1 cellular context compared by ENCODE assay signal in the genomic region with DNA sequence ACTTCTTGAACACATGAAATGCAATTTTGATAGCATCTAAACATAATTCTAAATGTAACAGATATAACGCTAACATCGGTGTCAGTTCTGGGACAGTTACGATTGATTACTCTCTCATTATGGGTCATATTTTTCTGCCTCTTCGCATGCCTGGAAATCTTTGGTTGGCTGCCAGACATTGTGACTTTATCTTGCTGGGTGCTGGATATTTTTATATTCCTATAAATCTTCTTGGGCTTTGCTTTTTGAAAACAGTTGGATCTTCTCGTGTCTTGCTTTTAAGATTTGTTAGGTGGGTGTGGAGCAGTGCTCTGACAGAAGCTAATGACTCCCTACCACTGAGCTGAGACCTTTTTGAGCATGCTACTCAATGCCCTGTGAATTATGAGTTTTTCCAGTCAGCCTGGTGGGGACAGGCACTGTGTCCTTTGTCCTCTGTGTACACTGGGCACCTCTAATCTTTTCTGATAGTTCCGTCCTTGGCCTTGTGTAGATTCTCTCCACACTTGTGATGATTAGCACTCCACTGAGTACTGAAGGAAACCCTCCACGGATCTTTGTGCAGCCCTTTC.
TF ChIP-seq lines count a peak whose summit lies in the region.

No MANE protein-coding gene starts in this region.

TF ChIP-seq in HEK293, 187 proteins besides CTCF, POLR2A, EP300 and RAD21 (continued from another document and continues in another):
- TF ChIP-seq, protein P1, sequence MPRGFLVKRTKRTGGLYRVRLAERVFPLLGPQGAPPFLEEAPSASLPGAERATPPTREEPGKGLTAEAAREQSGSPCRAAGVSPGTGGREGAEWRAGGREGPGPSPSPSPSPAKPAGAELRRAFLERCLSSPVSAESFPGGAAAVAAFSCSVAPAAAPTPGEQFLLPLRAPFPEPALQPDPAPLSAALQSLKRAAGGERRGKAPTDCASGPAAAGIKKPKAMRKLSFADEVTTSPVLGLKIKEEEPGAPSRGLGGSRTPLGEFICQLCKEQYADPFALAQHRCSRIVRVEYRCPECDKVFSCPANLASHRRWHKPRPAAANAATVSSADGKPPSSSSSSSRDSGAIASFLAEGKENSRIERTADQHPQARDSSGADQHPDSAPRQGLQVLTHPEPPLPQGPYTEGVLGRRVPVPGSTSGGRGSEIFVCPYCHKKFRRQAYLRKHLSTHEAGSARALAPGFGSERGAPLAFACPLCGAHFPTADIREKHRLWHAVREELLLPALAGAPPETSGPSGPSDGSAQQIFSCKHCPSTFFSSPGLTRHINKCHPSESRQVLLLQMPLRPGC (tag by site-specific recombination; IDR thresholded peaks at IDR 0.05): no peak
- TF ChIP-seq ZNF202 (tag by site-specific recombination; IDR thresholded peaks at IDR 0.05; ENCODE audit: borderline replicate concordance) (no peak), ZNF707 (tag by site-specific recombination; IDR thresholded peaks at IDR 0.05) (no peak), MEIS1 (CRISPR knock-in tag; IDR thresholded peaks at IDR 0.05; ENCODE audit: borderline replicate concordance) (no peak), ZNF366 (tag by site-specific recombination; conservative IDR thresholded peaks at IDR 0.05) (no peak), BCL11B (tag by site-specific recombination; IDR thresholded peaks at IDR 0.05; ENCODE audit: low read depth) (no peak), ZFHX2 (tag by site-specific recombination; conservative IDR thresholded peaks at IDR 0.05) (no peak; the same call in 1 of the 2 replicates), MZF1 (tag by site-specific recombination; IDR thresholded peaks at IDR 0.05; ENCODE audit: borderline replicate concordance) (peak; percentile 38; the same call in 1 of the 2 replicates), ZNF274 (IDR thresholded peaks at IDR 0.05; ENCODE audit: low read length) (no peak), ZNF274 (tag by site-specific recombination; IDR thresholded peaks at IDR 0.05; ENCODE audit: borderline replicate concordance) (no peak), ZNF501 (tag by site-specific recombination; IDR thresholded peaks at IDR 0.05) (no peak), ZNF626 (tag by site-specific recombination; IDR thresholded peaks at IDR 0.05) (0 out of 2 replicates have a peak, but pooled peaks have one; percentile 5), ZNF416 (tag by site-specific recombination; IDR thresholded peaks at IDR 0.05) (no peak), ZNF776 (tag by site-specific recombination; IDR thresholded peaks at IDR 0.05; ENCODE audit: borderline replicate concordance) (no peak), ZFP69B (tag by site-specific recombination; IDR thresholded peaks at IDR 0.05) (no peak), ZBTB21 (tag by site-specific recombination; IDR thresholded peaks at IDR 0.05) (no peak), ZXDB (tag by site-specific recombination; IDR thresholded peaks at IDR 0.05) (no peak; the same call in 1 of the 2 replicates), REPIN1 (tag by site-specific recombination; IDR thresholded peaks at IDR 0.05; ENCODE audit: low read depth) (no peak), ZNF223 (tag by site-specific recombination; IDR thresholded peaks at IDR 0.05) (no peak), ZNF529 (tag by site-specific recombination; IDR thresholded peaks at IDR 0.05; ENCODE audit: insufficient replicate concordance) (no peak), HOXD13 (CRISPR knock-in tag; IDR thresholded peaks at IDR 0.05; ENCODE audit: borderline replicate concordance) (no peak), ZNF292 (tag by site-specific recombination; IDR thresholded peaks at IDR 0.05; ENCODE audit: borderline replicate concordance, low read depth) (no peak), ZNF266 (tag by site-specific recombination; IDR thresholded peaks at IDR 0.05; ENCODE audit: low read depth) (no peak), ZNF175 (tag by site-specific recombination; IDR thresholded peaks at IDR 0.05) (no peak), ZNF302 (tag by site-specific recombination; IDR thresholded peaks at IDR 0.05; ENCODE audit: low read depth) (no peak), ZNF600 (tag by site-specific recombination; IDR thresholded peaks at IDR 0.05) (no peak), ZNF658 (tag by site-specific recombination; IDR thresholded peaks at IDR 0.05) (no peak), SP7 (tag by site-specific recombination; IDR thresholded peaks at IDR 0.05) (peak; percentile 41; the same call in 1 of the 2 replicates), ZNF830 (tag by site-specific recombination; IDR thresholded peaks at IDR 0.05; ENCODE audit: low read depth) (no peak), EGR2 (tag by site-specific recombination; IDR thresholded peaks at IDR 0.05; ENCODE audit: low read depth) (no peak), ZNF19 (tag by site-specific recombination; IDR thresholded peaks at IDR 0.05; ENCODE audit: low read depth) (no peak), ZNF324 (tag by site-specific recombination; IDR thresholded peaks at IDR 0.05) (no peak)
- TF ChIP-seq, protein P2, sequence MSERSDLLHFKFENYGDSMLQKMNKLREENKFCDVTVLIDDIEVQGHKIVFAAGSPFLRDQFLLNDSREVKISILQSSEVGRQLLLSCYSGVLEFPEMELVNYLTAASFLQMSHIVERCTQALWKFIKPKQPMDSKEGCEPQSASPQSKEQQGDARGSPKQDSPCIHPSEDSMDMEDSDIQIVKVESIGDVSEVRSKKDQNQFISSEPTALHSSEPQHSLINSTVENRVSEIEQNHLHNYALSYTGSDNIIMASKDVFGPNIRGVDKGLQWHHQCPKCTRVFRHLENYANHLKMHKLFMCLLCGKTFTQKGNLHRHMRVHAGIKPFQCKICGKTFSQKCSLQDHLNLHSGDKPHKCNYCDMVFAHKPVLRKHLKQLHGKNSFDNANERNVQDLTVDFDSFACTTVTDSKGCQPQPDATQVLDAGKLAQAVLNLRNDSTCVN (tag by site-specific recombination; optimal IDR thresholded peaks at IDR 0.05): no peak
- TF ChIP-seq, protein P3, sequence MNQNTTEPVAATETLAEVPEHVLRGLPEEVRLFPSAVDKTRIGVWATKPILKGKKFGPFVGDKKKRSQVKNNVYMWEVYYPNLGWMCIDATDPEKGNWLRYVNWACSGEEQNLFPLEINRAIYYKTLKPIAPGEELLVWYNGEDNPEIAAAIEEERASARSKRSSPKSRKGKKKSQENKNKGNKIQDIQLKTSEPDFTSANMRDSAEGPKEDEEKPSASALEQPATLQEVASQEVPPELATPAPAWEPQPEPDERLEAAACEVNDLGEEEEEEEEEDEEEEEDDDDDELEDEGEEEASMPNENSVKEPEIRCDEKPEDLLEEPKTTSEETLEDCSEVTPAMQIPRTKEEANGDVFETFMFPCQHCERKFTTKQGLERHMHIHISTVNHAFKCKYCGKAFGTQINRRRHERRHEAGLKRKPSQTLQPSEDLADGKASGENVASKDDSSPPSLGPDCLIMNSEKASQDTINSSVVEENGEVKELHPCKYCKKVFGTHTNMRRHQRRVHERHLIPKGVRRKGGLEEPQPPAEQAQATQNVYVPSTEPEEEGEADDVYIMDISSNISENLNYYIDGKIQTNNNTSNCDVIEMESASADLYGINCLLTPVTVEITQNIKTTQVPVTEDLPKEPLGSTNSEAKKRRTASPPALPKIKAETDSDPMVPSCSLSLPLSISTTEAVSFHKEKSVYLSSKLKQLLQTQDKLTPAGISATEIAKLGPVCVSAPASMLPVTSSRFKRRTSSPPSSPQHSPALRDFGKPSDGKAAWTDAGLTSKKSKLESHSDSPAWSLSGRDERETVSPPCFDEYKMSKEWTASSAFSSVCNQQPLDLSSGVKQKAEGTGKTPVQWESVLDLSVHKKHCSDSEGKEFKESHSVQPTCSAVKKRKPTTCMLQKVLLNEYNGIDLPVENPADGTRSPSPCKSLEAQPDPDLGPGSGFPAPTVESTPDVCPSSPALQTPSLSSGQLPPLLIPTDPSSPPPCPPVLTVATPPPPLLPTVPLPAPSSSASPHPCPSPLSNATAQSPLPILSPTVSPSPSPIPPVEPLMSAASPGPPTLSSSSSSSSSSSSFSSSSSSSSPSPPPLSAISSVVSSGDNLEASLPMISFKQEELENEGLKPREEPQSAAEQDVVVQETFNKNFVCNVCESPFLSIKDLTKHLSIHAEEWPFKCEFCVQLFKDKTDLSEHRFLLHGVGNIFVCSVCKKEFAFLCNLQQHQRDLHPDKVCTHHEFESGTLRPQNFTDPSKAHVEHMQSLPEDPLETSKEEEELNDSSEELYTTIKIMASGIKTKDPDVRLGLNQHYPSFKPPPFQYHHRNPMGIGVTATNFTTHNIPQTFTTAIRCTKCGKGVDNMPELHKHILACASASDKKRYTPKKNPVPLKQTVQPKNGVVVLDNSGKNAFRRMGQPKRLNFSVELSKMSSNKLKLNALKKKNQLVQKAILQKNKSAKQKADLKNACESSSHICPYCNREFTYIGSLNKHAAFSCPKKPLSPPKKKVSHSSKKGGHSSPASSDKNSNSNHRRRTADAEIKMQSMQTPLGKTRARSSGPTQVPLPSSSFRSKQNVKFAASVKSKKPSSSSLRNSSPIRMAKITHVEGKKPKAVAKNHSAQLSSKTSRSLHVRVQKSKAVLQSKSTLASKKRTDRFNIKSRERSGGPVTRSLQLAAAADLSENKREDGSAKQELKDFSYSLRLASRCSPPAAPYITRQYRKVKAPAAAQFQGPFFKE (tag by site-specific recombination; IDR thresholded peaks at IDR 0.05; ENCODE audit: borderline replicate concordance): no peak
- TF ChIP-seq, protein P4, sequence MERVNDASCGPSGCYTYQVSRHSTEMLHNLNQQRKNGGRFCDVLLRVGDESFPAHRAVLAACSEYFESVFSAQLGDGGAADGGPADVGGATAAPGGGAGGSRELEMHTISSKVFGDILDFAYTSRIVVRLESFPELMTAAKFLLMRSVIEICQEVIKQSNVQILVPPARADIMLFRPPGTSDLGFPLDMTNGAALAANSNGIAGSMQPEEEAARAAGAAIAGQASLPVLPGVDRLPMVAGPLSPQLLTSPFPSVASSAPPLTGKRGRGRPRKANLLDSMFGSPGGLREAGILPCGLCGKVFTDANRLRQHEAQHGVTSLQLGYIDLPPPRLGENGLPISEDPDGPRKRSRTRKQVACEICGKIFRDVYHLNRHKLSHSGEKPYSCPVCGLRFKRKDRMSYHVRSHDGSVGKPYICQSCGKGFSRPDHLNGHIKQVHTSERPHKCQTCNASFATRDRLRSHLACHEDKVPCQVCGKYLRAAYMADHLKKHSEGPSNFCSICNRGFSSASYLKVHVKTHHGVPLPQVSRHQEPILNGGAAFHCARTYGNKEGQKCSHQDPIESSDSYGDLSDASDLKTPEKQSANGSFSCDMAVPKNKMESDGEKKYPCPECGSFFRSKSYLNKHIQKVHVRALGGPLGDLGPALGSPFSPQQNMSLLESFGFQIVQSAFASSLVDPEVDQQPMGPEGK (tag by site-specific recombination; IDR thresholded peaks at IDR 0.05): no peak
- TF ChIP-seq, protein P5, sequence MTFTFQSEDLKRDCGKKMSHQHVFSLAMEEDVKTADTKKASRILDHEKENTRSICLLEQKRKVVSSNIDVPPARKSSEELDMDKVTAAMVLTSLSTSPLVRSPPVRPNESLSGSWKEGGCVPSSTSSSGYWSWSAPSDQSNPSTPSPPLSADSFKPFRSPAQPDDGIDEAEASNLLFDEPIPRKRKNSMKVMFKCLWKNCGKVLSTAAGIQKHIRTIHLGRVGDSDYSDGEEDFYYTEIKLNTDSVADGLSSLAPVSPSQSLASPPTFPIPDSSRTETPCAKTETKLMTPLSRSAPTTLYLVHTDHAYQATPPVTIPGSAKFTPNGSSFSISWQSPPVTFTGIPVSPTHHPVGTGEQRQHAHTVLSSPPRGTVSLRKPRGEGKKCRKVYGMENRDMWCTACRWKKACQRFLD (tag by site-specific recombination; IDR thresholded peaks at IDR 0.05): no peak
- TF ChIP-seq, protein P6, sequence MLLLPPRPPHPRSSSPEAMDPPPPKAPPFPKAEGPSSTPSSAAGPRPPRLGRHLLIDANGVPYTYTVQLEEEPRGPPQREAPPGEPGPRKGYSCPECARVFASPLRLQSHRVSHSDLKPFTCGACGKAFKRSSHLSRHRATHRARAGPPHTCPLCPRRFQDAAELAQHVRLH (tag by site-specific recombination; IDR thresholded peaks at IDR 0.05): no peak
- TF ChIP-seq, protein P7, sequence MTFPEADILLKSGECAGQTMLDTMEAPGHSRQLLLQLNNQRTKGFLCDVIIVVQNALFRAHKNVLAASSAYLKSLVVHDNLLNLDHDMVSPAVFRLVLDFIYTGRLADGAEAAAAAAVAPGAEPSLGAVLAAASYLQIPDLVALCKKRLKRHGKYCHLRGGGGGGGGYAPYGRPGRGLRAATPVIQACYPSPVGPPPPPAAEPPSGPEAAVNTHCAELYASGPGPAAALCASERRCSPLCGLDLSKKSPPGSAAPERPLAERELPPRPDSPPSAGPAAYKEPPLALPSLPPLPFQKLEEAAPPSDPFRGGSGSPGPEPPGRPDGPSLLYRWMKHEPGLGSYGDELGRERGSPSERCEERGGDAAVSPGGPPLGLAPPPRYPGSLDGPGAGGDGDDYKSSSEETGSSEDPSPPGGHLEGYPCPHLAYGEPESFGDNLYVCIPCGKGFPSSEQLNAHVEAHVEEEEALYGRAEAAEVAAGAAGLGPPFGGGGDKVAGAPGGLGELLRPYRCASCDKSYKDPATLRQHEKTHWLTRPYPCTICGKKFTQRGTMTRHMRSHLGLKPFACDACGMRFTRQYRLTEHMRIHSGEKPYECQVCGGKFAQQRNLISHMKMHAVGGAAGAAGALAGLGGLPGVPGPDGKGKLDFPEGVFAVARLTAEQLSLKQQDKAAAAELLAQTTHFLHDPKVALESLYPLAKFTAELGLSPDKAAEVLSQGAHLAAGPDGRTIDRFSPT (tag by site-specific recombination; IDR thresholded peaks at IDR 0.05): no peak
- TF ChIP-seq, protein P8, sequence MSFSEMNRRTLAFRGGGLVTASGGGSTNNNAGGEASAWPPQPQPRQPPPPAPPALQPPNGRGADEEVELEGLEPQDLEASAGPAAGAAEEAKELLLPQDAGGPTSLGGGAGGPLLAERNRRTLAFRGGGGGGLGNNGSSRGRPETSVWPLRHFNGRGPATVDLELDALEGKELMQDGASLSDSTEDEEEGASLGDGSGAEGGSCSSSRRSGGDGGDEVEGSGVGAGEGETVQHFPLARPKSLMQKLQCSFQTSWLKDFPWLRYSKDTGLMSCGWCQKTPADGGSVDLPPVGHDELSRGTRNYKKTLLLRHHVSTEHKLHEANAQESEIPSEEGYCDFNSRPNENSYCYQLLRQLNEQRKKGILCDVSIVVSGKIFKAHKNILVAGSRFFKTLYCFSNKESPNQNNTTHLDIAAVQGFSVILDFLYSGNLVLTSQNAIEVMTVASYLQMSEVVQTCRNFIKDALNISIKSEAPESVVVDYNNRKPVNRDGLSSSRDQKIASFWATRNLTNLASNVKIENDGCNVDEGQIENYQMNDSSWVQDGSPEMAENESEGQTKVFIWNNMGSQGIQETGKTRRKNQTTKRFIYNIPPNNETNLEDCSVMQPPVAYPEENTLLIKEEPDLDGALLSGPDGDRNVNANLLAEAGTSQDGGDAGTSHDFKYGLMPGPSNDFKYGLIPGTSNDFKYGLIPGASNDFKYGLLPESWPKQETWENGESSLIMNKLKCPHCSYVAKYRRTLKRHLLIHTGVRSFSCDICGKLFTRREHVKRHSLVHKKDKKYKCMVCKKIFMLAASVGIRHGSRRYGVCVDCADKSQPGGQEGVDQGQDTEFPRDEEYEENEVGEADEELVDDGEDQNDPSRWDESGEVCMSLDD (tag by site-specific recombination; IDR thresholded peaks at IDR 0.05): no peak
- TF ChIP-seq, protein P9, sequence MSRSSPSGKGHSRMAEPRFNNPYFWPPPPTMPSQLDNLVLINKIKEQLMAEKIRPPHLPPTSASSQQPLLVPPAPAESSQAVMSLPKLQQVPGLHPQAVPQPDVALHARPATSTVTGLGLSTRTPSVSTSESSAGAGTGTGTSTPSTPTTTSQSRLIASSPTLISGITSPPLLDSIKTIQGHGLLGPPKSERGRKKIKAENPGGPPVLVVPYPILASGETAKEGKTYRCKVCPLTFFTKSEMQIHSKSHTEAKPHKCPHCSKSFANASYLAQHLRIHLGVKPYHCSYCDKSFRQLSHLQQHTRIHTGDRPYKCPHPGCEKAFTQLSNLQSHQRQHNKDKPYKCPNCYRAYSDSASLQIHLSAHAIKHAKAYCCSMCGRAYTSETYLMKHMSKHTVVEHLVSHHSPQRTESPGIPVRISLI (tag by site-specific recombination; IDR thresholded peaks at IDR 0.05): no peak
